In the genomic region with DNA sequence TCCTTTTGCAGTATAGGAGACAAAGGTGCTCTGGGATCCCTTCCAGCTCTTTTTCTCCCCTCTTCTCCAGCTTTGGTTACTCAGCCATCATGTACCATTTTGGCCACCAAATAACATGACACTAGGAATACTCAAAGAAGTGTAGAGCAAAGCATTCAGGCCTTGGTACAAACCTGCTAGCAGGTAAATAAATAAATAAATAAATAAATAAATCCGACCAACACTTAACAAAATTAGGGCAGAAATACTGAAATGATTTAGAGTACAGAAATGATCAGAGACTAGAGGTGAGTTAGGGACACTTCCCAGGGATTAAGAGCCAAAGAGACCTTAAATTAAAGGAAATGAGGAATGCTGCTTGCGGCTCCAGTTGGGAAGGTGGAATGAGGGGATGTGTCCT, we compare ENCODE assay signal across 10 cellular contexts. TPM values are rescaled to one million over a fixed set of nuclear protein-coding genes. Genes with fewer than 3 reads are reported as not detected.
"Had no signal": no experiment of that assay in that cellular context is flagged by ENCODE, and none has a peak within 500 bp of the region (broad histone marks: within the 10 kb centered on the region; RNA-seq: fewer than 3 reads in every experiment).

No MANE protein-coding gene starts in this region.

- DNase-seq: GM23248, GOT3, H7, H9, HCEC 1CT, HFFc6 had no signal

- H3K4me2 ChIP-seq: GM23338 had no signal

- H3K4me1 Mint-ChIP-seq: GM23338 had no signal

- H3K4me3 ChIP-seq: GM23248, GM23338, HAP-1 had no signal

- H3K36me3 ChIP-seq: HAP-1 had no signal

- H2AFZ ChIP-seq: GM23248, GM23338 had no signal

- ATAC-seq: GM23338, HCT116 had no signal

- H3K27ac ChIP-seq: GM23248 had no signal

- H3K9me3 ChIP-seq: HAP-1 had no signal

- H3K9me3 Mint-ChIP-seq: H9 had no signal

- H3K9ac ChIP-seq: GM23248 had no signal

- H3K27ac Mint-ChIP-seq: GM23338, H9, HFFc6 had no signal

- H3K4me3 Mint-ChIP-seq: GM23338, H9, HFFc6 had no signal

- H3K4me1 ChIP-seq: HAP-1 had no signal

RNA-seq across cellular contexts. Expression of a gene that starts 17.7 kb away (rescaled TPM):
- total RNA-seq: H9 had no signal
- polyA plus RNA-seq: GM23338 had no signal

RNA-seq across cellular contexts. Expression of a gene that starts 26.8 kb away (rescaled TPM):
- total RNA-seq: GM23248, GM23338, H1, H7, HFFc6 had no signal
- polyA plus RNA-seq: GM23248 had no signal
